ENCODE assay signal across 8 cellular contexts in genomic region chr3:33047842-33048834, GRCh38. TPM values are rescaled to one million over a fixed set of nuclear protein-coding genes. Genes with fewer than 3 reads are reported as not detected.
DNase-seq lines count a peak whose midpoint lies in the region; ATAC-seq lines count a peak whose summit lies in the region.

No MANE protein-coding gene starts in this region.

- intact Hi-C loops in activated CD4-positive, alpha-beta T cell treated with anti-CD3 and anti-CD28 coated beads for 36 hours (cut with DNase I, micrococcal nuclease): loop anchor here (1.0 kb wide), 4 partner anchors 12 to 26 kb away; no protein-coding TSS in a partner anchor
- intact Hi-C loops in activated T-helper 1 cell treated with anti-CD3 and anti-CD28 coated beads, Interleukin-12 subunit alpha, Interleukin-12 subunit beta, Interleukin-2, Interleukin-4 antibody, amounts not matched to agents 30 ng/mL and 10 ng/mL and 1 ng/mL, durations not matched to agents 14 hours and 24 hours and 36 hours (cut with micrococcal nuclease): loop anchor here (1.0 kb wide), 1 partner anchor 15 kb away; no protein-coding TSS in a partner anchor

- ATAC-seq in activated CD4-positive, alpha-beta T cell treated with anti-CD3 and anti-CD28 coated beads for 36 hours: peak; percentile 84
- peak; percentile 60 for ATAC-seq in HG03354 (IDR thresholded peaks at IDR 0.05; ENCODE audit: poor library complexity, severe bottlenecking, unreplicated experiment)
- ATAC-seq in stimulated activated memory B cell treated with anti-CD40 and anti-IgM and Interleukin-4, amounts not matched to agents 10 μg/mL and 1 μg/mL and 100 μg/mL, for 72 hours: peak; percentile 82
- no peak for ATAC-seq in HG03196 (IDR thresholded peaks at IDR 0.05; ENCODE audit: unreplicated experiment)

- H3K27ac Mint-ChIP-seq in activated CD4-positive, alpha-beta T cell treated with anti-CD3 and anti-CD28 coated beads for 36 hours: peak overlapping the region; percentile 94
- peak overlapping the region; percentile 99 for H3K27ac Mint-ChIP-seq in activated T-helper 1 cell treated with anti-CD3 and anti-CD28 coated beads, Interleukin-12 subunit alpha, Interleukin-12 subunit beta, Interleukin-2, Interleukin-4 antibody, amounts not matched to agents 30 ng/mL and 10 ng/mL and 1 ng/mL, durations not matched to agents 14 hours and 24 hours and 36 hours
- H3K27ac Mint-ChIP-seq in stimulated activated memory B cell treated with anti-CD40 and anti-IgM and Interleukin-4, amounts not matched to agents 10 μg/mL and 1 μg/mL and 100 μg/mL, for 72 hours: peak overlapping the region; percentile 85

- no peaks in the 10 kb centered on the region for H3K9me3 Mint-ChIP-seq in activated CD4-positive, alpha-beta T cell treated with anti-CD3 and anti-CD28 coated beads for 36 hours (ENCODE audit: low read depth)
- no peaks in the 10 kb centered on the region for H3K9me3 Mint-ChIP-seq in activated T-helper 1 cell treated with anti-CD3 and anti-CD28 coated beads, Interleukin-12 subunit alpha, Interleukin-12 subunit beta, Interleukin-2, Interleukin-4 antibody, amounts not matched to agents 30 ng/mL and 10 ng/mL and 1 ng/mL, durations not matched to agents 14 hours and 24 hours and 36 hours
- peaks cover 4% of the 10 kb centered on the region for H3K9me3 Mint-ChIP-seq in stimulated activated memory B cell treated with anti-CD40 and anti-IgM and Interleukin-4, amounts not matched to agents 10 μg/mL and 1 μg/mL and 100 μg/mL, for 72 hours

- peak overlapping the region; percentile 29 for H3K4me3 Mint-ChIP-seq in activated CD4-positive, alpha-beta T cell treated with anti-CD3 and anti-CD28 coated beads for 36 hours
- peak overlapping the region; percentile 80 for H3K4me3 Mint-ChIP-seq in activated T-helper 1 cell treated with anti-CD3 and anti-CD28 coated beads, Interleukin-12 subunit alpha, Interleukin-12 subunit beta, Interleukin-2, Interleukin-4 antibody, amounts not matched to agents 30 ng/mL and 10 ng/mL and 1 ng/mL, durations not matched to agents 14 hours and 24 hours and 36 hours
- peak overlapping the region; percentile 69 for H3K4me3 Mint-ChIP-seq in stimulated activated memory B cell treated with anti-CD40 and anti-IgM and Interleukin-4, amounts not matched to agents 10 μg/mL and 1 μg/mL and 100 μg/mL, for 72 hours

- DNase-seq in activated CD4-positive, alpha-beta T cell treated with anti-CD3 and anti-CD28 coated beads for 36 hours: peak; percentile 65
- no peak for DNase-seq in activated CD4-positive, alpha-beta T cell treated with anti-CD3 and anti-CD28 coated beads for 1 hour
- peak; percentile 70 for DNase-seq in activated T-helper 1 cell treated with anti-CD3 and anti-CD28 coated beads, Interleukin-12 subunit alpha, Interleukin-12 subunit beta, Interleukin-2, Interleukin-4 antibody, amounts not matched to agents 30 ng/mL and 10 ng/mL and 1 ng/mL, durations not matched to agents 14 hours and 24 hours and 36 hours (ENCODE audit: low spot score)
- no peak for DNase-seq in NCI-H446 treated with DMSO at 0.1 percent for 48 hours (lab: John Stamatoyannopoulos, UW)
- DNase-seq in H4 (ENCODE audit: low spot score): no peak

- peaks cover 74% of the 10 kb centered on the region for H3K4me1 Mint-ChIP-seq in activated CD4-positive, alpha-beta T cell treated with anti-CD3 and anti-CD28 coated beads for 36 hours
- peaks cover 81% of the 10 kb centered on the region for H3K4me1 Mint-ChIP-seq in activated T-helper 1 cell treated with anti-CD3 and anti-CD28 coated beads, Interleukin-12 subunit alpha, Interleukin-12 subunit beta, Interleukin-2, Interleukin-4 antibody, amounts not matched to agents 30 ng/mL and 10 ng/mL and 1 ng/mL, durations not matched to agents 14 hours and 24 hours and 36 hours (ENCODE audit: low read depth)
- H3K4me1 Mint-ChIP-seq in stimulated activated memory B cell treated with anti-CD40 and anti-IgM and Interleukin-4, amounts not matched to agents 10 μg/mL and 1 μg/mL and 100 μg/mL, for 72 hours: peaks cover 81% of the 10 kb centered on the region

- no peaks in the 10 kb centered on the region for H3K27me3 Mint-ChIP-seq in activated CD4-positive, alpha-beta T cell treated with anti-CD3 and anti-CD28 coated beads for 36 hours
- H3K27me3 Mint-ChIP-seq in activated T-helper 1 cell treated with anti-CD3 and anti-CD28 coated beads, Interleukin-12 subunit alpha, Interleukin-12 subunit beta, Interleukin-2, Interleukin-4 antibody, amounts not matched to agents 30 ng/mL and 10 ng/mL and 1 ng/mL, durations not matched to agents 14 hours and 24 hours and 36 hours (ENCODE audit: insufficient read depth): peaks cover 1% of the 10 kb centered on the region
- no peaks in the 10 kb centered on the region for H3K27me3 Mint-ChIP-seq in stimulated activated memory B cell treated with anti-CD40 and anti-IgM and Interleukin-4, amounts not matched to agents 10 μg/mL and 1 μg/mL and 100 μg/mL, for 72 hours

- POLR2A ChIA-PET in activated CD4-positive, alpha-beta T cell treated with anti-CD3 and anti-CD28 coated beads for 36 hours (lab: Charles Lee): interaction anchor here (1.1 to 1.9 kb wide), 2 partner anchors 12 to 16 kb away, joined by 7 to 8 read pairs; no protein-coding TSS in a partner anchor

- H3K36me3 Mint-ChIP-seq in activated CD4-positive, alpha-beta T cell treated with anti-CD3 and anti-CD28 coated beads for 36 hours (ENCODE audit: low read depth): peaks cover 42% of the 10 kb centered on the region
- H3K36me3 Mint-ChIP-seq in activated T-helper 1 cell treated with anti-CD3 and anti-CD28 coated beads, Interleukin-12 subunit alpha, Interleukin-12 subunit beta, Interleukin-2, Interleukin-4 antibody, amounts not matched to agents 30 ng/mL and 10 ng/mL and 1 ng/mL, durations not matched to agents 14 hours and 24 hours and 36 hours (ENCODE audit: low read depth): peaks cover 48% of the 10 kb centered on the region
- peaks cover 51% of the 10 kb centered on the region for H3K36me3 Mint-ChIP-seq in stimulated activated memory B cell treated with anti-CD40 and anti-IgM and Interleukin-4, amounts not matched to agents 10 μg/mL and 1 μg/mL and 100 μg/mL, for 72 hours

- CTCF ChIA-PET in activated CD4-positive, alpha-beta T cell treated with anti-CD3 and anti-CD28 coated beads for 36 hours (lab: Charles Lee): interaction anchor here (0.7 to 7.5 kb wide), 5 partner anchors 13 to 53 kb away, joined by 3 to 71 read pairs (median 5); no protein-coding TSS in a partner anchor

RNA-seq across cellular contexts. Expression of gene GLB1, which starts 48.8 kb away (rescaled TPM):
- 10 to 100 TPM; 44.2 to 48.9 TPM for total RNA-seq in activated CD4-positive, alpha-beta T cell treated with anti-CD3 and anti-CD28 coated beads for 36 hours
- total RNA-seq in activated T-helper 1 cell treated with anti-CD3 and anti-CD28 coated beads, Interleukin-12 subunit alpha, Interleukin-12 subunit beta, Interleukin-2, Interleukin-4 antibody, amounts not matched to agents 30 ng/mL and 10 ng/mL and 1 ng/mL, durations not matched to agents 14 hours and 24 hours and 36 hours: 51.7 and 65.0 TPM in 2 replicates
- total RNA-seq in H4 (2014; rRNA removed; shearing (Covaris generic)): 53.0 and 72.4 TPM in 2 replicates

RNA-seq across cellular contexts. Expression of gene TMPPE, which starts 48.8 kb away (rescaled TPM):
- total RNA-seq in activated CD4-positive, alpha-beta T cell treated with anti-CD3 and anti-CD28 coated beads for 36 hours: 1 to 10 TPM; 6.6 to 6.7 TPM
- total RNA-seq in activated T-helper 1 cell treated with anti-CD3 and anti-CD28 coated beads, Interleukin-12 subunit alpha, Interleukin-12 subunit beta, Interleukin-2, Interleukin-4 antibody, amounts not matched to agents 30 ng/mL and 10 ng/mL and 1 ng/mL, durations not matched to agents 14 hours and 24 hours and 36 hours: 14.9 and 15.5 TPM in 2 replicates
- total RNA-seq in H4 (2014; rRNA removed; shearing (Covaris generic)): 0.23 and 1.2 TPM in 2 replicates

Comparison
In these comparisons a context has a peak if more than half of its experiments do, and no peak if none do; other contexts are left out.
1. DNase-seq: peak in activated CD4-positive, alpha-beta T cell treated with anti-CD3 and anti-CD28 coated beads for 36 hours (single experiment) and activated T-helper 1 cell treated with anti-CD3 and anti-CD28 coated beads, Interleukin-12 subunit alpha, Interleukin-12 subunit beta, Interleukin-2, Interleukin-4 antibody, amounts not matched to agents 30 ng/mL and 10 ng/mL and 1 ng/mL, durations not matched to agents 14 hours and 24 hours and 36 hours (single experiment); none in activated CD4-positive, alpha-beta T cell treated with anti-CD3 and anti-CD28 coated beads for 1 hour (single experiment), NCI-H446 treated with DMSO at 0.1 percent for 48 hours (single experiment) and H4 (single experiment).
2. H3K4me3 Mint-ChIP-seq: peak in every context shown above with its lines; median percentile 80 in activated T-helper 1 cell treated with anti-CD3 and anti-CD28 coated beads, Interleukin-12 subunit alpha, Interleukin-12 subunit beta, Interleukin-2, Interleukin-4 antibody, amounts not matched to agents 30 ng/mL and 10 ng/mL and 1 ng/mL, durations not matched to agents 14 hours and 24 hours and 36 hours; 69 in stimulated activated memory B cell treated with anti-CD40 and anti-IgM and Interleukin-4, amounts not matched to agents 10 μg/mL and 1 μg/mL and 100 μg/mL, for 72 hours; 29 in activated CD4-positive, alpha-beta T cell treated with anti-CD3 and anti-CD28 coated beads for 36 hours.
3. Peak in every context shown above with its lines, with median percentiles within 50 percentile points of each other: H3K27ac Mint-ChIP-seq.